1 cellular context compared by ENCODE assay signal in genomic region chr2:201558665-201559064, GRCh38.
TF ChIP-seq lines count a peak whose summit lies in the region.

No MANE protein-coding gene starts in this region.

TF ChIP-seq in GM23338, 12 proteins besides CTCF, POLR2A, EP300 and RAD21 (continued from another document):
- no peak for TF ChIP-seq ZNF462 (CRISPR knock-in tag; IDR thresholded peaks at IDR 0.05)
